ENCODE assay signal across 12 cellular contexts in genomic region chr7:134364619-134365037, GRCh38. TPM values are rescaled to one million over a fixed set of nuclear protein-coding genes. Genes with fewer than 3 reads are reported as not detected.
DNase-seq lines count a peak whose midpoint lies in the region; ATAC-seq and TF ChIP-seq lines count a peak whose summit lies in the region.
"Had no signal": no experiment of that assay in that cellular context is flagged by ENCODE, and none has a peak within 500 bp of the region (broad histone marks: within the 10 kb centered on the region; RNA-seq: fewer than 3 reads in every experiment).

No MANE protein-coding gene starts in this region.

- no peak overlapping the region for H3K4me2 ChIP-seq in MM.1S (ENCODE audit: low read depth, low read length)

- H3K4me1 ChIP-seq in stomach (peaks cover 2 to 38% (median 14%) of the 10 kb centered on the region in 4 donors), MM.1S (ENCODE audit: low read length) (no peaks in the 10 kb centered on the region)
- H3K4me1 ChIP-seq: HAP-1 had no signal

- ATAC-seq in SK-N-SH treated with all-trans-retinoic acid at 6 μM for 48 hours, result peak; percentile 43; the same call in 2 of the 3 replicates
- no peak for ATAC-seq in HG02938 (IDR thresholded peaks at IDR 0.05; ENCODE audit: unreplicated experiment)
- ATAC-seq: stimulated activated naive CD8-positive, alpha-beta T cell treated with anti-CD3 and anti-CD28 coated beads, Interleukin-15, Interleukin-2, amounts not matched to agents 100 U/mL and 50 U/mL, for 24 hours had no signal

- no peaks in the 10 kb centered on the region for H3K9me2 ChIP-seq in MM.1S (replicated peaks; ENCODE audit: insufficient read depth, low read length)

- H2AFZ ChIP-seq in MM.1S (ENCODE audit: low read length), result no peak overlapping the region

- no peak for TF ChIP-seq POLR2A in stomach (IDR thresholded peaks at IDR 0.05)

- no peak for TF ChIP-seq CTCF in stomach (IDR thresholded peaks at IDR 0.05)
- no peak for TF ChIP-seq CTCF in coronary artery (IDR thresholded peaks at IDR 0.05)
- no peak for TF ChIP-seq CTCF in MM.1S (IDR thresholded peaks at IDR 0.05; ENCODE audit: low read length)

- intact Hi-C loops in stomach (cut with DNase I; ENCODE audit: low total_unique reads), result no loop called here

- DNase-seq in HCEC 1CT (peak; percentile 88), fibroblast of the conjunctiva (ENCODE audit: low read depth) (peak; percentile 31), stomach (peak; percentile 83), coronary artery (ENCODE audit: low spot score) (no peak), MM.1S (no peak)
- DNase-seq: activated T-cell treated with anti-CD3 and anti-CD28 coated beads for 4 hours; Kasumi-1; stimulated activated CD4-positive, alpha-beta T cell treated with anti-CD3 and anti-CD28 coated beads, Interleukin-2, amount 100 ng/mL, for 24 hours; stimulated activated naive CD8-positive, alpha-beta T cell treated with anti-CD3 and anti-CD28 coated beads, Interleukin-15, Interleukin-2, amounts not matched to agents 100 U/mL and 50 U/mL, for 24 hours had no signal

- H3K27me3 ChIP-seq in stomach (no peaks in the 10 kb centered on the region), MM.1S (replicated peaks; ENCODE audit: insufficient read depth, low read length) (no peaks in the 10 kb centered on the region)

- H3K79me2 ChIP-seq in MM.1S (ENCODE audit: low read length), result no peaks in the 10 kb centered on the region

- H4K20me1 ChIP-seq in MM.1S (ENCODE audit: insufficient read depth, low read length), result no peaks in the 10 kb centered on the region

- H3K27ac ChIP-seq in stomach (peak overlapping the region in 4 of 5 donors; percentile 63 to 84 (median 76)), coronary artery (no peak overlapping the region), MM.1S (ENCODE audit: low read length) (no peak overlapping the region)

- H3K9ac ChIP-seq in MM.1S (ENCODE audit: low read length), result no peak overlapping the region

- no peaks in the 10 kb centered on the region for H3K9me3 ChIP-seq in stomach
- H3K9me3 ChIP-seq in MM.1S (replicated peaks; ENCODE audit: insufficient read depth, low read length), result no peaks in the 10 kb centered on the region
- H3K9me3 ChIP-seq: HAP-1 had no signal

- no peaks in the 10 kb centered on the region for H3F3A ChIP-seq in MM.1S (ENCODE audit: insufficient read depth, low read length)

- no peak for TF ChIP-seq EP300 in stomach (IDR thresholded peaks at IDR 0.05)

- H3K36me3 ChIP-seq in stomach, result no peaks in the 10 kb centered on the region
- no peaks in the 10 kb centered on the region for H3K36me3 ChIP-seq in MM.1S (replicated peaks; ENCODE audit: insufficient read depth, low read length)
- H3K36me3 ChIP-seq: HAP-1 had no signal

- H3K4me3 ChIP-seq in stomach, result no peak overlapping the region
- no peak overlapping the region for H3K4me3 ChIP-seq in coronary artery
- no peak overlapping the region for H3K4me3 ChIP-seq in MM.1S (ENCODE audit: low read length)
- H3K4me3 ChIP-seq: HAP-1 had no signal

TF ChIP-seq in SK-N-SH treated with all-trans-retinoic acid at 6 μM for 48 hours, 23 proteins besides CTCF, POLR2A, EP300 and RAD21:
- TF ChIP-seq BACH2 (CRISPR knock-in tag; IDR thresholded peaks at IDR 0.05; ENCODE audit: borderline replicate concordance) (no peak), ZNF8 (CRISPR knock-in tag; IDR thresholded peaks at IDR 0.05) (no peak), ZFP3 (CRISPR knock-in tag; IDR thresholded peaks at IDR 0.05) (no peak), RARB (CRISPR knock-in tag; IDR thresholded peaks at IDR 0.05) (no peak), POU6F1 (CRISPR knock-in tag; IDR thresholded peaks at IDR 0.05; ENCODE audit: borderline replicate concordance, low read depth) (no peak), TCF4 (CRISPR knock-in tag; IDR thresholded peaks at IDR 0.05; ENCODE audit: borderline replicate concordance) (no peak), TSHZ2 (CRISPR knock-in tag; IDR thresholded peaks at IDR 0.05) (no peak), ZNF565 (CRISPR knock-in tag; conservative IDR thresholded peaks at IDR 0.05; ENCODE audit: low read depth) (no peak), SNAI2 (CRISPR knock-in tag; IDR thresholded peaks at IDR 0.05) (no peak), ZC3H10 (CRISPR knock-in tag; IDR thresholded peaks at IDR 0.05) (no peak), CREB5 (CRISPR knock-in tag; IDR thresholded peaks at IDR 0.05; ENCODE audit: low read depth) (no peak), ISL1 (CRISPR knock-in tag; IDR thresholded peaks at IDR 0.05) (no peak)

RNA-seq across cellular contexts. Expression of gene SLC35B4, which starts 47.9 kb away (rescaled TPM):
- total RNA-seq in stomach, result 10 to 100 TPM in 2 of 5 donors, 1 to 10 TPM in 3; 3.2 to 13.0 (median 8.3) TPM
- 1 to 10 TPM; 1.9 to 2.0 (median 2.0) TPM for polyA plus RNA-seq in stomach

Comparison
In these comparisons a context has a peak if more than half of its experiments do, and no peak if none do; other contexts are left out.
1. DNase-seq: peak in HCEC 1CT (single experiment), fibroblast of the conjunctiva (single experiment) and stomach (single experiment); none in coronary artery (single experiment) and MM.1S (single experiment).
2. H3K27ac ChIP-seq: peak in stomach (4 of 5); none in coronary artery (0 of 2) and MM.1S (single experiment).